In the genomic region with DNA sequence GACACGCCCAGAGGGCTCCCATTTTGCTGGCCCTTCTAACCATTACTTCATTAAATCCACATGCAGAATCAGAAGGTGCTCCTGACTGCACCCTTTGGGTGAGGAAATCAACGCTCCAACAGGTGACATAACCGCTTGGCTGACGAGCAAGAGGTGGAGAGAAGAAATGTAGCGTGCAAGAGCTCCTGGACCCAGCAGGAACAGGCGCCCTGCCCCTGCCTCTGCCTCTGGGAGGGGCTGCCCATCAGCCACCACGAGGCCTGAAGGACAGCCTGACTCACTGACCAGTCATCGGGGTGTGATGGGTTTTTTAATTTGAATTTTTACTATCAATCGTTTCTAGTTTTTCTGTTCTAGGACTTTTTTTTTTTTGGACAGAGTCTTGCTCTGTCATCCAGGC, we compare ENCODE assay signal across 18 cellular contexts.
DNase-seq lines count a peak whose midpoint lies in the region; ATAC-seq and TF ChIP-seq lines count a peak whose summit lies in the region.
"Had no signal": no experiment of that assay in that cellular context is flagged by ENCODE, and none has a peak within 500 bp of the region (broad histone marks: within the 10 kb centered on the region; RNA-seq: fewer than 3 reads in every experiment).

No MANE protein-coding gene starts in this region.

- peaks cover 2 to 14% of the 10 kb centered on the region in 2 donors for H3K9me3 Mint-ChIP-seq in effector memory CD8-positive, alpha-beta T cell

- 67 to 81% (median 76%) methylated on average over 9 of the region's 9 CpGs for WGBS in adrenal gland, 4 donors
- 91 to 92% methylated on average over 9 of the region's 9 CpGs for WGBS in heart right ventricle, 2 donors

- H3K36me3 Mint-ChIP-seq in effector memory CD8-positive, alpha-beta T cell (ENCODE audit: insufficient read depth): no peaks in the 10 kb centered on the region

- no peak overlapping the region for H3K9ac ChIP-seq in BLaER1

- TF ChIP-seq CTCF in adrenal gland (IDR thresholded peaks at IDR 0.05) (no peak), uterus (IDR thresholded peaks at IDR 0.05) (no peak), heart right ventricle (IDR thresholded peaks at IDR 0.05) (no peak)

- H3K4me1 Mint-ChIP-seq in effector memory CD8-positive, alpha-beta T cell (ENCODE audit: low read depth in 2 of 2): no peaks in the 10 kb centered on the region

- H3K4me3 ChIP-seq in BLaER1 (no peak overlapping the region), adrenal gland (no peak overlapping the region), uterus (no peak overlapping the region), heart right ventricle (no peak overlapping the region)
- H3K4me3 ChIP-seq: PC-9 had no signal

- DNase-seq in LHCN-M2 (ENCODE audit: low read depth): peak; percentile 8
- peak in 5 of 7 donors; percentile 31 to 69 (median 39) for DNase-seq in adrenal gland
- DNase-seq in mesenteric fat pad (ENCODE audit: low spot score): peak; percentile 62
- no peak for DNase-seq in effector memory CD8-positive, alpha-beta T cell
- no peak for DNase-seq in uterus
- DNase-seq in heart right ventricle: no peak
- DNase-seq in DMS 273 treated with DMSO at 0.1 percent for 48 hours (lab: John Stamatoyannopoulos, UW): no peak
- DNase-seq: DMS79, GDM1, KG1, NCI-H1436, NCI-H2081, NCI-H526 treated with DMSO at 0.1 percent for 48 hours, SHP77 had no signal

- no peak for ATAC-seq in effector memory CD8-positive, alpha-beta T cell (replicated peaks)
- no peak for ATAC-seq in heart right ventricle
- ATAC-seq: SK-N-SH treated with all-trans-retinoic acid at 6 μM for 48 hours had no signal

- H3K4me1 ChIP-seq in BLaER1 (peaks cover 60% of the 10 kb centered on the region), adrenal gland (replicated peaks in 1 of 2) (no peaks in the 10 kb centered on the region), uterus (peaks cover 0 to 4% of the 10 kb centered on the region in 2 donors), heart right ventricle (peaks cover 0 to 14% (median 4%) of the 10 kb centered on the region in 9 donors)

- intact Hi-C loops in adrenal gland (cut with DNase I): no loop called here
- intact Hi-C loops in uterus (cut with DNase I; ENCODE audit: low total_unique reads): no loop called here
- intact Hi-C loops in heart right ventricle (cut with DNase I): loop anchor here in 1 of 10 donors (10.0 kb wide), 1 partner anchor 189 kb away; no protein-coding TSS in a partner anchor

- H3K9me3 ChIP-seq in BLaER1 (peaks cover 48% of the 10 kb centered on the region), adrenal gland (replicated peaks in 1 of 3) (peaks cover 0 to 21% (median 0%) of the 10 kb centered on the region in 3 donors), uterus (no peaks in the 10 kb centered on the region), heart right ventricle (peaks cover 0 to 38% (median 14%) of the 10 kb centered on the region in 11 donors)

- no peaks in the 10 kb centered on the region for H4K20me1 ChIP-seq in BLaER1

- no peak overlapping the region for H3K4me2 ChIP-seq in BLaER1
- H3K4me2 ChIP-seq: PC-9 had no signal

- H3K36me3 ChIP-seq in BLaER1 (peaks cover 6% of the 10 kb centered on the region), adrenal gland (replicated peaks in 1 of 2) (no peaks in the 10 kb centered on the region), uterus (no peaks in the 10 kb centered on the region), heart right ventricle (no peaks in the 10 kb centered on the region)

- TF ChIP-seq POLR2A in adrenal gland (IDR thresholded peaks at IDR 0.05): no peak
- TF ChIP-seq POLR2A in uterus (IDR thresholded peaks at IDR 0.05): no peak

- H3K27ac Mint-ChIP-seq in effector memory CD8-positive, alpha-beta T cell: no peak overlapping the region

- H3K27me3 Mint-ChIP-seq in effector memory CD8-positive, alpha-beta T cell: no peaks in the 10 kb centered on the region

- H3K27ac ChIP-seq in BLaER1: peak overlapping the region; percentile 7; the same call in 1 of the 2 replicates
- no peak overlapping the region for H3K27ac ChIP-seq in adrenal gland
- no peak overlapping the region for H3K27ac ChIP-seq in uterus
- H3K27ac ChIP-seq in heart right ventricle: no peak overlapping the region
- H3K27ac ChIP-seq: HL-60, PC-9 had no signal

- no peak overlapping the region for H3K4me3 Mint-ChIP-seq in effector memory CD8-positive, alpha-beta T cell

- H3K27me3 ChIP-seq in BLaER1: no peaks in the 10 kb centered on the region
- no peaks in the 10 kb centered on the region for H3K27me3 ChIP-seq in adrenal gland
- no peaks in the 10 kb centered on the region for H3K27me3 ChIP-seq in uterus
- no peaks in the 10 kb centered on the region for H3K27me3 ChIP-seq in heart right ventricle

Comparison
In these comparisons a context has a peak if more than half of its experiments do, and no peak if none do; other contexts are left out.
1. DNase-seq: peak in LHCN-M2 (single experiment), adrenal gland (5 of 7) and mesenteric fat pad (single experiment); none in effector memory CD8-positive, alpha-beta T cell (0 of 3), uterus (0 of 2), heart right ventricle (0 of 2) and DMS 273 treated with DMSO at 0.1 percent for 48 hours (single experiment).